ENCODE assay signal across 8 cellular contexts in the genomic region with DNA sequence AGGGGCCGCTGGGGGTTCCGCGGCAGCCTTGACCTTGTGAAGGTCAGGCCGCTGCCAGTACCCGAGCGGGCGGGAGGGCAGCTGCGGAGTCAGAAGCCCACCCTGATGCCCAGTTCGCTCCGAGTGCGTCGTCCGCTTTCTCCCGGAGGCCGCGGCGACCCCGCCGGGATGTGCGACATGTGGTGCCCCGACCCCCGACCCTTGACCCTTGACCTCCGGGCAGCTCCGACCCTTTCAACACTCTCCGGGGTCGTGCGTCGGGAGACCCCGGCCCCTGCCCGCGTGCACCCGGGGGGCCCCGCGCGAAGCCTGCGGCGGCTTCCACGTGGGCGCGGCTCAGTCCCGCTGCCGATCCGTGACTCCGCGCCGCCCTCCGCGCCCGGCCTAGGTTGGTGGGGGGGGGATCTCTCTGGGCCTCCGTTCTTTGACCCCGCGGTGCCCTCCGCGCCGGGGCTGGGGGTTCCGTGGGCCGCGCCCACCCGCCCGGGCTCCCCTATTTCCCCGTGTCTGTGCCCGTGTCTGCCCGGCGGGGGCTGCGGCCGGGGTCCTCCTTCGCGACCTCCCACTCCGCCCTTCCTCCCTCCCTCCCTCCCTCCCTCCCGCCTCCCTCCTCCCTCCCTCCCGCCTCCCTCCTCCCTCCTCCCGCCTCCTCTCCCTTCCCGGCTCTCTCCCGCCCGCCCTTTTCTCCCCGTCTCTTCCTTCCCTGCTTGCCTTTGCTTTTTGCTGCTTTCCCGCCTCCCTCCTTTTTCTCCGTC. TPM values are rescaled to one million over a fixed set of nuclear protein-coding genes. Genes with fewer than 3 reads are reported as not detected.
DNase-seq lines count a peak whose midpoint lies in the region; ATAC-seq and TF ChIP-seq lines count a peak whose summit lies in the region.

No MANE protein-coding gene starts in this region.

- H3K36me3 ChIP-seq in WERI-Rb-1 = peaks cover 64% of the 10 kb centered on the region
- peaks cover 25 to 55% (median 26%) of the 10 kb centered on the region in 3 donors for H3K36me3 ChIP-seq in esophagus squamous epithelium

- H3K4me1 Mint-ChIP-seq in naive B cell = peaks cover 42 to 56% (median 47%) of the 10 kb centered on the region in 3 donors

- ATAC-seq in GM19035 (IDR thresholded peaks at IDR 0.05; ENCODE audit: unreplicated experiment) (peak; percentile 34), HG03159 (IDR thresholded peaks at IDR 0.05; ENCODE audit: unreplicated experiment) (peak; percentile 36), naive B cell (ENCODE audit: low read depth in 2 of 2) (peak; percentile 40 to 44)

- POLR2A ChIA-PET in AG04449 (lab: Yijun Ruan, JAX) = no interaction called here

- H3K9me3 Mint-ChIP-seq in naive B cell = peaks cover 0 to 5% (median 0%) of the 10 kb centered on the region in 7 donors

- peak overlapping the region; percentile 88 to 97 (median 93) for H3K4me3 Mint-ChIP-seq in naive B cell

- peaks cover 27 to 63% (median 29%) of the 10 kb centered on the region in 3 donors for H3K4me1 ChIP-seq in esophagus squamous epithelium

- TF ChIP-seq POLR2A in esophagus squamous epithelium (IDR thresholded peaks at IDR 0.05) = no peak

- peak overlapping the region; percentile 75 to 99 (median 96) for H3K27ac Mint-ChIP-seq in naive B cell

- H3K27me3 ChIP-seq in WERI-Rb-1 (ENCODE audit: insufficient read depth, low read depth, severe bottlenecking) (no peaks in the 10 kb centered on the region), esophagus squamous epithelium (no peaks in the 10 kb centered on the region)

- H3K27me3 Mint-ChIP-seq in naive B cell = no peaks in the 10 kb centered on the region

- H3K4me3 ChIP-seq in AG04449 (ENCODE audit: low read depth, low read length) (peak overlapping the region; percentile 79), WERI-Rb-1 (ENCODE audit: low read depth, low read length) (peak overlapping the region; percentile 59), esophagus squamous epithelium (peak overlapping the region; percentile 95 to 100 (median 99))

- H3K27ac ChIP-seq in WERI-Rb-1 (peak overlapping the region; percentile 99), esophagus squamous epithelium (peak overlapping the region; percentile 94 to 100 (median 98))

- no peaks in the 10 kb centered on the region for H3K9me3 ChIP-seq in WERI-Rb-1 (ENCODE audit: severe bottlenecking)
- no peaks in the 10 kb centered on the region for H3K9me3 ChIP-seq in esophagus squamous epithelium

- DNase-seq in AG04449 (ENCODE audit: low read depth, low spot score) (no peak), WERI-Rb-1 (peak; percentile 84), esophagus squamous epithelium (lab: John Stamatoyannopoulos, UW) (no peak), naive B cell (no peak), ureter (ENCODE audit: low spot score) (peak; percentile 81), GOT3 (lab: John Stamatoyannopoulos, UW) (no peak)

- CTCF ChIA-PET in AG04449 (lab: Yijun Ruan, JAX) = no interaction called here

- no peak for TF ChIP-seq CTCF in AG04449 (IDR thresholded peaks at IDR 0.05; ENCODE audit: insufficient read depth, low read length, missing control alignments)
- no peak for TF ChIP-seq CTCF in WERI-Rb-1 (IDR thresholded peaks at IDR 0.05; ENCODE audit: low read depth, low read length)
- TF ChIP-seq CTCF in esophagus squamous epithelium (IDR thresholded peaks at IDR 0.05) = no peak

- peaks cover 5 to 25% of the 10 kb centered on the region in 2 donors for H3K36me3 Mint-ChIP-seq in naive B cell

- intact Hi-C loops in esophagus squamous epithelium (cut with DNase I) = no loop called here

- WGBS in esophagus squamous epithelium, 2 donors = 0% methylated on average over 1 to 25 of the region's 78 CpGs

RNA-seq across cellular contexts. Expression of gene SLC25A6, which starts 0.6 kb away (rescaled TPM):
- 100 to 1,000 TPM; 217 to 417 (median 248) TPM for total RNA-seq in esophagus squamous epithelium
- 100 to 1,000 TPM; 411 to 627 (median 548) TPM for polyA plus RNA-seq in naive B cell (ENCODE audit: low read depth in 6 of 6)
- total RNA-seq in ureter = 391 TPM

RNA-seq across cellular contexts. Expression of gene IL3RA, which starts 56.0 kb away (rescaled TPM):
- total RNA-seq in esophagus squamous epithelium (10 to 100 TPM in 1 of 4 donors, 1 to 10 TPM in 1, under 1 TPM in 1, not detected in 1; 0.92 to 12.3 (median 5.9) TPM), ureter (7.4 TPM)
- polyA plus RNA-seq in naive B cell (ENCODE audit: low read depth in 6 of 6) = 10 to 100 TPM in 2 of 6 donors, 1 to 10 TPM in 4; 4.1 to 33.6 (median 7.5) TPM

Comparison
In these comparisons a context has a peak if more than half of its experiments do, and no peak if none do; other contexts are left out.
1. DNase-seq: peak in WERI-Rb-1 (single experiment) and ureter (single experiment); none in AG04449 (single experiment), esophagus squamous epithelium (single experiment), naive B cell (single experiment) and GOT3 (single experiment).
2. Peak in every context shown above with its lines, with median percentiles within 50 percentile points of each other: H3K4me3 ChIP-seq and ATAC-seq.